Comparison of ENCODE assay signal across 21 cellular contexts in the genomic region with DNA sequence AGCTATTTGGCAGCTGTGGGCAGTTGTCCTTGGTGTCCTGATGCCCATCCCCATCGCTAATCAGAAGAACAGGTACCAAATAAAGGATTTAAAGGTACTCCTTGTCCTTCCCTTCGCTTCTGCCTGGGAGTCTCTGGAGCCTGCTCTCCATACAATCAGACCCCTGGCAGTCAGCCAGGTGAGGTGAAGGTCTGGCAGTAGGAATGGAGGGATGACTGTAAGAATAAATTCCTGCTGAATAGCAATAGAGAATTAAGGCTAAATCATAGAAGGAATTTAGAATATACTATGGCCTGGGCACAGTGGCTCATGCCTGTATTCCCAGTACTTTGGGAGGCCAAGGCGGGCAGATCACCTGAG. TPM values are rescaled to one million over a fixed set of nuclear protein-coding genes. Genes with fewer than 3 reads are reported as not detected.
"Had no signal": no experiment of that assay in that cellular context is flagged by ENCODE, and none has a peak within 500 bp of the region (broad histone marks: within the 10 kb centered on the region; RNA-seq: fewer than 3 reads in every experiment).

No MANE protein-coding gene starts in this region.

- H3K27me3 Mint-ChIP-seq: activated CD4-positive, alpha-beta T cell treated with anti-CD3 and anti-CD28 coated beads, Interleukin-2, amount 10 ng/mL, durations not matched to agents 7 days and 5 days; activated naive CD4-positive, alpha-beta T cell treated with anti-CD3 and anti-CD28 coated beads, Interleukin-2, amount 10 ng/mL, durations not matched to agents 7 days and 5 days; activated naive CD8-positive, alpha-beta T cell treated with anti-CD3 and anti-CD28 coated beads, Interleukin-2, amount 50 U/mL, for 24 hours had no signal

- ATAC-seq: activated CD8-positive, alpha-beta T cell treated with anti-CD3 and anti-CD28 coated beads, Interleukin-2, amount 10 ng/mL, durations not matched to agents 7 days and 5 days; activated naive CD8-positive, alpha-beta T cell treated with anti-CD3 and anti-CD28 coated beads, Interleukin-2, amount 50 U/mL, for 24 hours; activated T-cell treated with anti-CD3 and anti-CD28 coated beads, Interleukin-2, amount 50 U/mL, for 4 hours; stimulated activated naive B cell treated with anti-CD40 and anti-IgM and Interleukin-4, amounts not matched to agents 10 μg/mL and 1 μg/mL and 100 μg/mL, for 72 hours had no signal

- H3K4me3 Mint-ChIP-seq: activated CD4-positive, alpha-beta T cell treated with anti-CD3 and anti-CD28 coated beads, Interleukin-2, amount 10 ng/mL, durations not matched to agents 7 days and 5 days; activated CD8-positive, alpha-beta T cell treated with anti-CD3 and anti-CD28 coated beads, Interleukin-2, amount 10 ng/mL, durations not matched to agents 7 days and 5 days; activated naive CD4-positive, alpha-beta T cell treated with anti-CD3 and anti-CD28 coated beads, Interleukin-2, amount 10 ng/mL, durations not matched to agents 7 days and 5 days; activated naive CD8-positive, alpha-beta T cell treated with anti-CD3 and anti-CD28 coated beads, Interleukin-2, amount 50 U/mL, for 24 hours; activated T-cell treated with anti-CD3 and anti-CD28 coated beads, Interleukin-2, amount 50 U/mL, for 4 hours; endodermal cell; nephron; stimulated activated naive B cell treated with anti-CD40 and anti-IgM and Interleukin-4, amounts not matched to agents 10 μg/mL and 1 μg/mL and 100 μg/mL, for 72 hours had no signal

- H3K4me3 ChIP-seq: ascending aorta, thyroid gland had no signal

- FAIRE-seq: bronchial epithelial cell, colon had no signal

- H3K36me3 ChIP-seq: thyroid gland had no signal

- DNase-seq: activated CD4-positive, alpha-beta T cell treated with anti-CD3 and anti-CD28 coated beads, Interleukin-2, amount 10 ng/mL, durations not matched to agents 7 days and 5 days; activated CD8-positive, alpha-beta T cell treated with anti-CD3 and anti-CD28 coated beads, Interleukin-2, amount 10 ng/mL, durations not matched to agents 7 days and 5 days; activated effector memory CD4-positive, alpha-beta T cell treated with Interleukin-2 at 50 U/mL for 16 hours; activated naive CD4-positive, alpha-beta T cell treated with anti-CD3 and anti-CD28 coated beads, Interleukin-2, amount 10 ng/mL, durations not matched to agents 7 days and 5 days; activated naive CD8-positive, alpha-beta T cell treated with anti-CD3 and anti-CD28 coated beads, Interleukin-2, amount 50 U/mL, for 24 hours; activated T-cell treated with anti-CD3 and anti-CD28 coated beads, Interleukin-2, amount 50 U/mL, for 4 hours; endodermal cell; foreskin melanocyte; hypothalamus; islet precursor cell; mammary epithelial cell; midbrain; occipital lobe; retina; stimulated activated naive B cell treated with anti-CD40 and anti-IgM and Interleukin-4, amounts not matched to agents 10 μg/mL and 1 μg/mL and 100 μg/mL, for 72 hours; T1000; thyroid gland had no signal

- H3K27ac Mint-ChIP-seq: activated CD4-positive, alpha-beta T cell treated with anti-CD3 and anti-CD28 coated beads, Interleukin-2, amount 10 ng/mL, durations not matched to agents 7 days and 5 days; activated CD8-positive, alpha-beta T cell treated with anti-CD3 and anti-CD28 coated beads, Interleukin-2, amount 10 ng/mL, durations not matched to agents 7 days and 5 days; activated naive CD4-positive, alpha-beta T cell treated with anti-CD3 and anti-CD28 coated beads, Interleukin-2, amount 10 ng/mL, durations not matched to agents 7 days and 5 days; activated naive CD8-positive, alpha-beta T cell treated with anti-CD3 and anti-CD28 coated beads, Interleukin-2, amount 50 U/mL, for 24 hours; endodermal cell; nephron; stimulated activated naive B cell treated with anti-CD40 and anti-IgM and Interleukin-4, amounts not matched to agents 10 μg/mL and 1 μg/mL and 100 μg/mL, for 72 hours had no signal

- H3K27ac ChIP-seq: ascending aorta, thyroid gland had no signal

- H3K9me3 Mint-ChIP-seq: activated CD4-positive, alpha-beta T cell treated with anti-CD3 and anti-CD28 coated beads, Interleukin-2, amount 10 ng/mL, durations not matched to agents 7 days and 5 days; activated naive CD4-positive, alpha-beta T cell treated with anti-CD3 and anti-CD28 coated beads, Interleukin-2, amount 10 ng/mL, durations not matched to agents 7 days and 5 days; activated naive CD8-positive, alpha-beta T cell treated with anti-CD3 and anti-CD28 coated beads, Interleukin-2, amount 50 U/mL, for 24 hours; activated T-cell treated with anti-CD3 and anti-CD28 coated beads, Interleukin-2, amount 50 U/mL, for 4 hours; endodermal cell; nephron; stimulated activated naive B cell treated with anti-CD40 and anti-IgM and Interleukin-4, amounts not matched to agents 10 μg/mL and 1 μg/mL and 100 μg/mL, for 72 hours had no signal

- H3K9me3 ChIP-seq: ascending aorta, thyroid gland had no signal

- H3K27me3 ChIP-seq: ascending aorta, thyroid gland had no signal

RNA-seq across cellular contexts. Expression of gene TRIM46, which starts 24.9 kb away (rescaled TPM):
- total RNA-seq: ascending aorta had no signal
